Comparison of ENCODE assay signal across 15 cellular contexts in the genomic region with DNA sequence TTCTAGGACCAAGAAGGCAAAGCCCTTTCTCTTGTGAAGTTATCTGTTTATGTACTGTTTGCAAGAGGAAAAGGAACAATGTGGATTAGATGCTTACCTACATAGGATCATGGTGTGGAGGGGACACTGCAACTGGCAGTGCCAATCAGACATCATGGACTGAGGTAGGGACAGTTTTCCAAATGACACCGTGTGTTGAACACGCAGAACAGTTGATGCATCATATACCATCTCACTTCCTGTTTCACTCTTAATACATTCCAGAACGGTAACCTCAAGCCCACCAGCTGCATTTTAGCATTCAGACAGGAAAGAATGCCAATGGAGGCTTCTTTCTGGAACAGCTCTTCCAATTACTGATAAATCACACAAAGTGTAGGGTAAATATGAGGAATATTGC.
DNase-seq lines count a peak whose midpoint lies in the region; ATAC-seq and FAIRE-seq lines count a peak whose summit lies in the region.
"Had no signal": no experiment of that assay in that cellular context is flagged by ENCODE, and none has a peak within 500 bp of the region (broad histone marks: within the 10 kb centered on the region; RNA-seq: fewer than 3 reads in every experiment).

No MANE protein-coding gene starts in this region.

- DNase-seq in H4 (ENCODE audit: low spot score) (peak; percentile 5), urothelium cell line (ENCODE audit: low spot score) (no peak)
- DNase-seq: activated CD4-positive, alpha-beta memory T cell treated with anti-CD3 and anti-CD28 coated beads, Interleukin-2, amount 10 ng/mL, durations not matched to agents 7 days and 5 days; activated naive CD8-positive, alpha-beta T cell treated with anti-CD3 and anti-CD28 coated beads, Interleukin-2, amount 10 ng/mL, durations not matched to agents 7 days and 5 days; DMS153; effector memory CD4-positive, alpha-beta T cell; NCI-H187; PC-9 had no signal

- peak; percentile 58 for FAIRE-seq in urothelium cell line (lab: Jason Lieb, UNC)
- FAIRE-seq: HTR-8/SVneo had no signal

- ATAC-seq in GM18870 (IDR thresholded peaks at IDR 0.05; ENCODE audit: unreplicated experiment) (peak; percentile 49), HG03432 (IDR thresholded peaks at IDR 0.05; ENCODE audit: unreplicated experiment) (peak; percentile 78), GM21528 (IDR thresholded peaks at IDR 0.05; ENCODE audit: low FRiP score, unreplicated experiment) (no peak), GM21381 (IDR thresholded peaks at IDR 0.05; ENCODE audit: unreplicated experiment) (no peak), GM19324 (IDR thresholded peaks at IDR 0.05; ENCODE audit: low FRiP score, unreplicated experiment) (no peak)
- ATAC-seq: HCT116 had no signal

Comparison
In these comparisons a context has a peak if more than half of its experiments do, and no peak if none do; other contexts are left out.
1. ATAC-seq: peak in GM18870 (single experiment) and HG03432 (single experiment); none in GM21528 (single experiment), GM21381 (single experiment) and GM19324 (single experiment).